ENCODE assay signal across 10 cellular contexts in the genomic region with DNA sequence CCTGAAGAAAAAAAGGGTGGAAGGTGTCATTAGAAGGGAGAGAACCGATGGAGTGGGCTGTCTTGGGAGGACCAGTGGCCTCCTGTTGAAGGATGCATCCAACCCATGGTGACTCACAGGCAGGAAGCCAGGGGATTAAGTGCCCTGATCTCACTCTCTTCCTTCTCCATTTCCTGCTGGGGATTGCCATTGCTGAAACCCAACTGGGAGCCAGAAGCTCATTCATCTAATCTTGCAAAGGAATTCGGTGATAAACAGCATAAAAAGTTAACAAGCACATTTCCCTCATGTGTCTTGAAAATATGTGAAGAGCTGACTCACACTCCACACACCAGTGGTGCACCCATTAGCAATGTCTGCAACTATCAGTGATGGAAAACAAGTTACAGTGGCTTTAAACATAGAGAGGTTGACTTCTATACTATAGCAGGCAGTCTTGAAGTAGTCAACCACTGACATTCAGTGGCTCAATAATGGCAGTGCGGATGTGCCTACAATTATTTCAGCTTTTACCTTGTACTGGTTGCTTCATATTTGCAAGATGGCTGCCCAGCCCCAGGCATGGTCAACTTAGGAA. TPM values are rescaled to one million over a fixed set of nuclear protein-coding genes. Genes with fewer than 3 reads are reported as not detected.
DNase-seq lines count a peak whose midpoint lies in the region; ATAC-seq, FAIRE-seq and TF ChIP-seq lines count a peak whose summit lies in the region.
"Had no signal": no experiment of that assay in that cellular context is flagged by ENCODE, and none has a peak within 500 bp of the region (broad histone marks: within the 10 kb centered on the region; RNA-seq: fewer than 3 reads in every experiment).

No MANE protein-coding gene starts in this region.

- CTCF ChIA-PET in GM12878 (lab: Yijun Ruan, JAX), result interaction anchor here (0.6 to 6.1 kb wide), 7 partner anchors 11 to 125 kb away, joined by 3 to 28 read pairs (median 4); a partner anchor contains a TSS

- H3K4me3 ChIP-seq in GM12878 (no peak overlapping the region), keratinocyte (ENCODE audit: control insufficient read depth in 2 of 3, extremely low read depth in 1 of 3, insufficient read depth in 2 of 3, low read depth in 1 of 3, low read length in 3 of 3) (no peak overlapping the region)

- H3K4me1 ChIP-seq in GM12878 (ENCODE audit: control insufficient read depth, insufficient read depth, low read length) (no peaks in the 10 kb centered on the region), keratinocyte (ENCODE audit: control insufficient read depth, extremely low read depth, insufficient read depth, low read length) (peaks cover 19% of the 10 kb centered on the region)

- H3K27me3 ChIP-seq in GM12878 (replicated peaks in 1 of 2; ENCODE audit: control insufficient read depth in 2 of 2, insufficient read depth in 2 of 2, low read length in 1 of 2) (no peaks in the 10 kb centered on the region; a peak in 1 of 4 replicates), keratinocyte (ENCODE audit: control insufficient read depth, extremely low read depth, insufficient read depth, low read length) (no peaks in the 10 kb centered on the region)

- no peak for TF ChIP-seq EP300 in GM12878 (IDR thresholded peaks at IDR 0.05; ENCODE audit: borderline replicate concordance in 1 of 2, control insufficient read depth in 1 of 2, low read depth in 2 of 2, low read length in 2 of 2)

- peaks cover 1% of the 10 kb centered on the region for H3K36me3 Mint-ChIP-seq in osteocyte (ENCODE audit: unreplicated experiment)

- ATAC-seq in GM12878, result no peak; the same call in none of the 3 replicates
- no peak for ATAC-seq in HG02885 (IDR thresholded peaks at IDR 0.05; ENCODE audit: poor library complexity, unreplicated experiment)
- ATAC-seq in HG03520 (IDR thresholded peaks at IDR 0.05; ENCODE audit: unreplicated experiment), result no peak

- TF ChIP-seq CTCF in GM12878 (IDR thresholded peaks at IDR 0.05 in 2 of 3, conservative IDR thresholded peaks at IDR 0.05 in 1 of 3; ENCODE audit: control insufficient read depth in 2 of 3, extremely low read depth in 1 of 3, insufficient read depth in 1 of 3, low read depth in 3 of 3, low read length in 3 of 3) (peak in 1 of 3 experiments; percentile 27; a peak in 2 of 6 replicates), keratinocyte (optimal IDR thresholded peaks at IDR 0.05 in 1 of 3, IDR thresholded peaks at IDR 0.05 in 1 of 3, conservative IDR thresholded peaks at IDR 0.05 in 1 of 3; ENCODE audit: extremely low read depth in 1 of 3, insufficient read depth in 2 of 3, low read length in 3 of 3) (no peak), osteocyte (IDR thresholded peaks at IDR 0.05) (no peak)

- peaks cover 6% of the 10 kb centered on the region for H3K4me1 Mint-ChIP-seq in osteocyte (ENCODE audit: unreplicated experiment)

- H3K9ac ChIP-seq in GM12878 (ENCODE audit: control insufficient read depth, insufficient read depth, low read length), result no peak overlapping the region
- H3K9ac ChIP-seq in keratinocyte (ENCODE audit: control insufficient read depth, extremely low read depth, insufficient read depth, low read length), result no peak overlapping the region

- H3K36me3 ChIP-seq in GM12878 (ENCODE audit: control insufficient read depth in 2 of 2, insufficient read depth in 2 of 2, low read length in 1 of 2), result no peaks in the 10 kb centered on the region
- H3K36me3 ChIP-seq in keratinocyte (ENCODE audit: control insufficient read depth in 2 of 2, extremely low read depth in 1 of 2, insufficient read depth in 2 of 2, low read length in 2 of 2), result no peaks in the 10 kb centered on the region

- RAD21 ChIA-PET in GM12878 (lab: Charles Lee; ENCODE audit: unreplicated experiment), result interaction anchor here (0.9 to 1.1 kb wide), 2 partner anchors 20 to 40 kb away, joined by 3 read pairs; no protein-coding TSS in a partner anchor

- H3K79me2 ChIP-seq in GM12878 (ENCODE audit: control insufficient read depth, insufficient read depth, low read length) (no peaks in the 10 kb centered on the region), keratinocyte (ENCODE audit: control insufficient read depth, insufficient read depth, low read length) (no peaks in the 10 kb centered on the region)

- FAIRE-seq in GM12878 (lab: Jason Lieb, UNC) (no peak), keratinocyte (lab: Jason Lieb, UNC) (peak; percentile 29)

- no peak overlapping the region for H3K4me2 ChIP-seq in GM12878 (ENCODE audit: control insufficient read depth, insufficient read depth)
- peak overlapping the region; percentile 39 for H3K4me2 ChIP-seq in keratinocyte (ENCODE audit: control insufficient read depth, extremely low read depth, insufficient read depth, low read depth, low read length)

- DNase-seq in A172 (ENCODE audit: low spot score) (peak; percentile 99), HT-29 (ENCODE audit: low spot score) (peak; percentile 41), GM12878 (ENCODE audit: low read depth, low spot score) (no peak), keratinocyte (ENCODE audit: low read depth, low spot score) (no peak), amygdala (lab: John Stamatoyannopoulos, UW) (no peak), osteocyte (ENCODE audit: extremely low spot score, unreplicated experiment) (no peak)
- DNase-seq: T-helper 1 cell had no signal

- H3K27ac ChIP-seq in GM12878 (ENCODE audit: control insufficient read depth, insufficient read depth) (no peak overlapping the region), keratinocyte (ENCODE audit: control insufficient read depth, insufficient read depth, low read length) (peak overlapping the region; percentile 57)

- dilution Hi-C loops in keratinocyte (cut with MboI; ENCODE audit: extremely low pct_ligation_motif_present, low sequenced_read_pairs), result no loop called here

- peak; percentile 39 for TF ChIP-seq RAD21 in GM12878 (IDR thresholded peaks at IDR 0.05; ENCODE audit: insufficient read depth, low read depth, low read length)

- no peak overlapping the region for H3K4me3 Mint-ChIP-seq in osteocyte (ENCODE audit: unreplicated experiment)
- H3K4me3 Mint-ChIP-seq: dendritic cell treated with granulocyte-macrophage colony-stimulating factor and Interleukin-4, amounts not matched to agents 40 ng/mL and 50 ng/mL, for 4 days had no signal

- peaks cover 8% of the 10 kb centered on the region for H3K9me3 Mint-ChIP-seq in osteocyte (ENCODE audit: unreplicated experiment)
- H3K9me3 Mint-ChIP-seq: dendritic cell treated with granulocyte-macrophage colony-stimulating factor and Interleukin-4, amounts not matched to agents 40 ng/mL and 50 ng/mL, for 4 days had no signal

- H4K20me1 ChIP-seq in GM12878 (ENCODE audit: control insufficient read depth, insufficient read depth) (no peaks in the 10 kb centered on the region), keratinocyte (ENCODE audit: control insufficient read depth, extremely low read depth, insufficient read depth, low read length) (no peaks in the 10 kb centered on the region)

- BruUV-seq in GM12878 (replicated peaks; lab: Mats Ljungman, UMichigan), result no TSS peak

- H3K9me3 ChIP-seq in GM12878 (replicated peaks; ENCODE audit: control insufficient read depth, insufficient read depth, low read length) (no peaks in the 10 kb centered on the region), keratinocyte (ENCODE audit: control insufficient read depth, low read depth, low read length) (no peaks in the 10 kb centered on the region)

- H3K27me3 Mint-ChIP-seq in osteocyte (ENCODE audit: unreplicated experiment), result no peaks in the 10 kb centered on the region
- H3K27me3 Mint-ChIP-seq: dendritic cell treated with granulocyte-macrophage colony-stimulating factor and Interleukin-4, amounts not matched to agents 40 ng/mL and 50 ng/mL, for 4 days had no signal

- H3K27ac Mint-ChIP-seq in osteocyte (ENCODE audit: unreplicated experiment), result no peak overlapping the region
- H3K27ac Mint-ChIP-seq: dendritic cell treated with granulocyte-macrophage colony-stimulating factor and Interleukin-4, amounts not matched to agents 40 ng/mL and 50 ng/mL, for 4 days had no signal

- H3K9me1 ChIP-seq in keratinocyte (ENCODE audit: control insufficient read depth, extremely low read depth, insufficient read depth, low read length), result no peaks in the 10 kb centered on the region

- in situ Hi-C loops in GM12878 (cut with MboI), result no loop called here

- intact Hi-C loops in GM12878 (cut with micrococcal nuclease; ENCODE audit: unreplicated experiment), result no loop called here

- SMC1A ChIA-PET in GM12878 (lab: Charles Lee; ENCODE audit: uncharacterized antibody, unreplicated experiment), result interaction anchor here (1.8 kb wide), 1 partner anchor 121 kb away, joined by 9 read pairs; no protein-coding TSS in a partner anchor

- no peak overlapping the region for H2AFZ ChIP-seq in GM12878 (ENCODE audit: control insufficient read depth, low read depth, low read length)
- H2AFZ ChIP-seq in keratinocyte (ENCODE audit: control insufficient read depth, low read length), result no peak overlapping the region

- no peak for TF ChIP-seq POLR2A in GM12878 (IDR thresholded peaks at IDR 0.05; ENCODE audit: low read depth, low read length)

- POLR2A ChIA-PET in GM12878 (lab: Charles Lee), result no interaction called here

- 39% methylated on average over 3 of the region's 3 CpGs for WGBS in GM12878 (ENCODE audit: insufficient coverage, insufficient replicate concordance, low lambda C conversion rate, missing lambda C conversion rate)

RNA-seq across cellular contexts. Expression of a gene that starts 12.8 kb away (rescaled TPM):
- 19.7 and 22.4 TPM in 2 replicates for total RNA-seq in A172 (2014; rRNA removed; shearing (Covaris generic))
- total RNA-seq in HT-29 (2014; rRNA removed; shearing (Covaris generic)), result 53.6 and 55.3 TPM in 2 replicates
- 19.2 and 23.9 TPM in 2 replicates for total RNA-seq in GM12878 (2013; cell fraction: nucleolus; rRNA removed)
- total RNA-seq in GM12878 (2014; rRNA removed) (14.2 TPM in 2 replicates), GM12878 (2014; rRNA removed; fragmentation: Illumina TruSeq; extraction: Trizol) (6.4 and 6.7 TPM in 2 replicates), GM12878 (2021) (12.0 and 12.1 TPM in 2 replicates), osteocyte (12.8 and 15.1 TPM in 2 replicates)
- polyA plus RNA-seq in GM12878 (2011; ENCODE audit: low read depth), result 7.8 TPM
- polyA plus RNA-seq in GM12878 (2011; rRNA removed) (5.9 and 11.1 TPM in 2 replicates), GM12878 (2014; fragmentation: Illumina TruSeq; extraction: Trizol) (3.0 and 7.3 TPM in 2 replicates), GM12878 (2014; fragmentation: Nextera tagmentation; extraction: Ambion mirVana) (under 1 TPM; 0.32 to 0.77 TPM), GM12878 (2014; rRNA removed) (9.3 TPM in 2 replicates), GM12878 (2016; fragmentation: Nextera tagmentation; extraction: Ambion mirVana) (1 to 10 TPM; 4.9 to 7.0 TPM), keratinocyte (4.0 to 5.4 TPM (median 5.4 TPM) in 3 replicates)
- 15.2 and 18.9 TPM in 2 replicates for polyA plus RNA-seq in GM12878 (2011; cell fraction: cytosol; rRNA removed)
- 18.3 and 26.2 TPM in 2 replicates for polyA plus RNA-seq in GM12878 (2011; cell fraction: nucleus; rRNA removed)
- polyA plus RNA-seq in GM12878 (2012), result 17.7 and 20.8 TPM in 2 replicates
- 17.1 and 27.4 TPM in 2 replicates for polyA minus RNA-seq in GM12878 (2011; rRNA and poly(A)+ RNA removed)
- 6.5 and 11.8 TPM in 2 replicates for polyA minus RNA-seq in GM12878 (2011; cell fraction: cytosol; rRNA and poly(A)+ RNA removed)
- 16.4 and 17.9 TPM in 2 replicates for polyA minus RNA-seq in GM12878 (2011; cell fraction: nucleus; rRNA and poly(A)+ RNA removed)
- polyA plus RNA-seq in keratinocyte (2011; ENCODE audit: low read depth), result 9.1 TPM
- 2.2 and 2.7 TPM in 2 replicates for polyA plus RNA-seq in keratinocyte (2011; cell fraction: cytosol; rRNA removed)
- polyA plus RNA-seq in keratinocyte (2011; cell fraction: nucleus; rRNA removed), result 10.0 and 12.0 TPM in 2 replicates
- polyA plus RNA-seq in keratinocyte (2012; ENCODE audit: low replicate concordance), result 3.8 and 31.2 TPM in 2 replicates
- 8.1 to 9.5 TPM (median 8.6 TPM) in 3 replicates for polyA minus RNA-seq in keratinocyte
- 5.8 TPM for polyA minus RNA-seq in keratinocyte (2011; cell fraction: cytosol; rRNA and poly(A)+ RNA removed)
- 9.0 and 10.8 TPM in 2 replicates for polyA minus RNA-seq in keratinocyte (2011; cell fraction: nucleus; rRNA and poly(A)+ RNA removed)

RNA-seq across cellular contexts. Expression of a gene that starts 26.2 kb away (rescaled TPM):
- not detected in 2 replicates for total RNA-seq in A172 (2014; rRNA removed; shearing (Covaris generic))
- not detected in 2 replicates for total RNA-seq in HT-29 (2014; rRNA removed; shearing (Covaris generic))
- total RNA-seq in GM12878 (2013; cell fraction: nucleolus; rRNA removed), result 0.12 TPM in 1 of 2 replicates, not detected in the other
- total RNA-seq in GM12878 (2014; rRNA removed) (0.16 and 0.17 TPM in 2 replicates), GM12878 (2014; rRNA removed; fragmentation: Illumina TruSeq; extraction: Trizol) (0.18 and 0.23 TPM in 2 replicates), GM12878 (2021) (0.38 and 0.40 TPM in 2 replicates), osteocyte (not detected in 2 replicates)
- polyA plus RNA-seq in GM12878 (2011; ENCODE audit: low read depth), result 0.16 TPM
- polyA plus RNA-seq in GM12878 (2011; rRNA removed) (0.01 and 0.03 TPM in 2 replicates), GM12878 (2014; fragmentation: Illumina TruSeq; extraction: Trizol) (0.14 and 0.24 TPM in 2 replicates), GM12878 (2014; fragmentation: Nextera tagmentation; extraction: Ambion mirVana) (under 1 TPM in 1 of 2 experiments, not detected in 1; 0.05 TPM), GM12878 (2014; rRNA removed) (0.08 and 0.27 TPM in 2 replicates), GM12878 (2016; fragmentation: Nextera tagmentation; extraction: Ambion mirVana) (under 1 TPM; 0.04 to 0.05 TPM), keratinocyte (not detected in 3 replicates)
- 0.03 and 0.08 TPM in 2 replicates for polyA plus RNA-seq in GM12878 (2011; cell fraction: cytosol; rRNA removed)
- polyA plus RNA-seq in GM12878 (2011; cell fraction: nucleus; rRNA removed), result 0.30 and 0.37 TPM in 2 replicates
- polyA plus RNA-seq in GM12878 (2012), result 0.20 and 0.28 TPM in 2 replicates
- polyA minus RNA-seq in GM12878 (2011; rRNA and poly(A)+ RNA removed), result 0.07 and 0.21 TPM in 2 replicates
- polyA minus RNA-seq in GM12878 (2011; cell fraction: cytosol; rRNA and poly(A)+ RNA removed), result not detected in 2 replicates
- polyA minus RNA-seq in GM12878 (2011; cell fraction: nucleus; rRNA and poly(A)+ RNA removed), result 0.12 and 0.29 TPM in 2 replicates
- polyA plus RNA-seq in keratinocyte (2011; ENCODE audit: low read depth), result not detected
- polyA plus RNA-seq in keratinocyte (2011; cell fraction: cytosol; rRNA removed), result not detected in 2 replicates
- polyA plus RNA-seq in keratinocyte (2011; cell fraction: nucleus; rRNA removed), result not detected in 2 replicates
- 0.01 TPM in 1 of 2 replicates, not detected in the other for polyA plus RNA-seq in keratinocyte (2012; ENCODE audit: low replicate concordance)
- polyA minus RNA-seq in keratinocyte, result not detected in 3 replicates
- not detected for polyA minus RNA-seq in keratinocyte (2011; cell fraction: cytosol; rRNA and poly(A)+ RNA removed)
- polyA minus RNA-seq in keratinocyte (2011; cell fraction: nucleus; rRNA and poly(A)+ RNA removed), result not detected in 2 replicates

RNA-seq across cellular contexts. Expression of a gene that starts 58.7 kb away (rescaled TPM):
- total RNA-seq in A172 (2014; rRNA removed; shearing (Covaris generic)), result 1.3 and 2.3 TPM in 2 replicates
- total RNA-seq in HT-29 (2014; rRNA removed; shearing (Covaris generic)), result 1.6 and 2.1 TPM in 2 replicates
- total RNA-seq in GM12878 (2013; cell fraction: nucleolus; rRNA removed), result 10.3 and 13.6 TPM in 2 replicates
- total RNA-seq in GM12878 (2014; rRNA removed) (0.93 and 2.2 TPM in 2 replicates), GM12878 (2014; rRNA removed; fragmentation: Illumina TruSeq; extraction: Trizol) (0.67 and 1.1 TPM in 2 replicates), GM12878 (2021) (2.6 and 2.7 TPM in 2 replicates), osteocyte (8.7 and 10.3 TPM in 2 replicates)
- polyA plus RNA-seq in GM12878 (2011; ENCODE audit: low read depth), result 2.2 TPM
- polyA plus RNA-seq in GM12878 (2011; rRNA removed) (1.1 and 1.2 TPM in 2 replicates), GM12878 (2014; fragmentation: Illumina TruSeq; extraction: Trizol) (1.6 and 2.1 TPM in 2 replicates), GM12878 (2014; fragmentation: Nextera tagmentation; extraction: Ambion mirVana) (under 1 TPM; 0.62 to 0.68 TPM), GM12878 (2014; rRNA removed) (3.2 and 3.8 TPM in 2 replicates), GM12878 (2016; fragmentation: Nextera tagmentation; extraction: Ambion mirVana) (1 to 10 TPM; 1.0 to 1.2 TPM), keratinocyte (1.1 to 2.4 TPM (median 1.3 TPM) in 3 replicates)
- 0.69 and 1.0 TPM in 2 replicates for polyA plus RNA-seq in GM12878 (2011; cell fraction: cytosol; rRNA removed)
- 7.0 and 7.7 TPM in 2 replicates for polyA plus RNA-seq in GM12878 (2011; cell fraction: nucleus; rRNA removed)
- polyA plus RNA-seq in GM12878 (2012), result 2.8 and 3.8 TPM in 2 replicates
- polyA minus RNA-seq in GM12878 (2011; rRNA and poly(A)+ RNA removed), result 1.1 and 2.0 TPM in 2 replicates
- not detected in 2 replicates for polyA minus RNA-seq in GM12878 (2011; cell fraction: cytosol; rRNA and poly(A)+ RNA removed)
- 2.0 and 2.4 TPM in 2 replicates for polyA minus RNA-seq in GM12878 (2011; cell fraction: nucleus; rRNA and poly(A)+ RNA removed)
- 2.2 TPM for polyA plus RNA-seq in keratinocyte (2011; ENCODE audit: low read depth)
- 0.30 and 0.50 TPM in 2 replicates for polyA plus RNA-seq in keratinocyte (2011; cell fraction: cytosol; rRNA removed)
- polyA plus RNA-seq in keratinocyte (2011; cell fraction: nucleus; rRNA removed), result 6.2 and 6.4 TPM in 2 replicates
- 0.61 and 2.7 TPM in 2 replicates for polyA plus RNA-seq in keratinocyte (2012; ENCODE audit: low replicate concordance)
- 1.2 to 3.3 TPM (median 2.0 TPM) in 3 replicates for polyA minus RNA-seq in keratinocyte
- polyA minus RNA-seq in keratinocyte (2011; cell fraction: cytosol; rRNA and poly(A)+ RNA removed), result not detected
- polyA minus RNA-seq in keratinocyte (2011; cell fraction: nucleus; rRNA and poly(A)+ RNA removed), result 2.6 and 3.9 TPM in 2 replicates

RNA-seq across cellular contexts. Expression of a gene that starts 58.8 kb away (rescaled TPM):
- 27.1 and 42.3 TPM in 2 replicates for total RNA-seq in A172 (2014; rRNA removed; shearing (Covaris generic))
- total RNA-seq in HT-29 (2014; rRNA removed; shearing (Covaris generic)), result 66.5 and 67.1 TPM in 2 replicates
- total RNA-seq in GM12878 (2013; cell fraction: nucleolus; rRNA removed), result 58.3 and 75.7 TPM in 2 replicates
- total RNA-seq in GM12878 (2014; rRNA removed) (27.6 and 28.0 TPM in 2 replicates), GM12878 (2014; rRNA removed; fragmentation: Illumina TruSeq; extraction: Trizol) (16.7 and 16.8 TPM in 2 replicates), GM12878 (2021) (29.3 and 32.9 TPM in 2 replicates), osteocyte (54.3 and 62.1 TPM in 2 replicates)
- polyA plus RNA-seq in GM12878 (2011; ENCODE audit: low read depth), result 21.6 TPM
- polyA plus RNA-seq in GM12878 (2011; rRNA removed) (20.6 and 28.8 TPM in 2 replicates), GM12878 (2014; fragmentation: Illumina TruSeq; extraction: Trizol) (23.2 and 25.1 TPM in 2 replicates), GM12878 (2014; fragmentation: Nextera tagmentation; extraction: Ambion mirVana) (1 to 10 TPM; 3.6 to 5.0 TPM), GM12878 (2014; rRNA removed) (32.7 and 35.1 TPM in 2 replicates), GM12878 (2016; fragmentation: Nextera tagmentation; extraction: Ambion mirVana) (10 to 100 TPM; 18.0 to 23.2 TPM), keratinocyte (38.4 to 58.8 TPM (median 43.7 TPM) in 3 replicates)
- polyA plus RNA-seq in GM12878 (2011; cell fraction: cytosol; rRNA removed), result 25.5 and 35.6 TPM in 2 replicates
- polyA plus RNA-seq in GM12878 (2011; cell fraction: nucleus; rRNA removed), result 131 and 134 TPM in 2 replicates
- polyA plus RNA-seq in GM12878 (2012), result 19.5 and 23.4 TPM in 2 replicates
- 17.7 and 29.2 TPM in 2 replicates for polyA minus RNA-seq in GM12878 (2011; rRNA and poly(A)+ RNA removed)
- polyA minus RNA-seq in GM12878 (2011; cell fraction: cytosol; rRNA and poly(A)+ RNA removed), result 8.6 and 9.8 TPM in 2 replicates
- 36.4 and 47.1 TPM in 2 replicates for polyA minus RNA-seq in GM12878 (2011; cell fraction: nucleus; rRNA and poly(A)+ RNA removed)
- polyA plus RNA-seq in keratinocyte (2011; ENCODE audit: low read depth), result 9.6 TPM
- 30.3 and 31.4 TPM in 2 replicates for polyA plus RNA-seq in keratinocyte (2011; cell fraction: cytosol; rRNA removed)
- polyA plus RNA-seq in keratinocyte (2011; cell fraction: nucleus; rRNA removed), result 81.5 and 88.8 TPM in 2 replicates
- 31.1 and 34.2 TPM in 2 replicates for polyA plus RNA-seq in keratinocyte (2012; ENCODE audit: low replicate concordance)
- 39.1 to 63.4 TPM (median 52.9 TPM) in 3 replicates for polyA minus RNA-seq in keratinocyte
- polyA minus RNA-seq in keratinocyte (2011; cell fraction: cytosol; rRNA and poly(A)+ RNA removed), result 34.1 TPM
- 27.2 and 30.3 TPM in 2 replicates for polyA minus RNA-seq in keratinocyte (2011; cell fraction: nucleus; rRNA and poly(A)+ RNA removed)

Comparison
In these comparisons a context has a peak if more than half of its experiments do, and no peak if none do; other contexts are left out.
1. DNase-seq: peak in A172 (single experiment) and HT-29 (single experiment); none in GM12878 (single experiment), keratinocyte (single experiment), amygdala (0 of 56) and osteocyte (single experiment).